23 cellular contexts compared by ENCODE assay signal in the genomic region with DNA sequence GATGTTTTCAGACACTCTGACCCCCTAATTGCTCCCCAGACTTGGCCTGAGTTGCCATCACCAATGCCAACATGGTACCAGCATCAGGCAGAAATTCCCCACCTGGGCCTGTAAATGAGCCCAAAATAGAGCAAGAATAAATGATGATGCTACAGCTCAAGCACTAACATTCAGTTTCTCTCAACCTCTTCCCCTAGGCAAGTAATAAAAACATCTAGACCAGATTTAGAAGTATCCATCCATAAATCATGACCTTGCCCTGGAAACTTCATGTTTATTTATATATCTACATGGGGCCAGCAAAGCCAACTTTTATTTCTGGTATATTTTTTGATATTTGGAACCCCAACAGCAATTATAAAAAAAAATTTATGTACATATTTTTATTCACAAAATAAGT.
"Had no signal": no experiment of that assay in that cellular context is flagged by ENCODE, and none has a peak within 500 bp of the region (broad histone marks: within the 10 kb centered on the region; RNA-seq: fewer than 3 reads in every experiment).

No MANE protein-coding gene starts in this region.

- H3K27ac ChIP-seq: breast epithelium, KMS-11, SJCRH30, WERI-Rb-1 had no signal

- ATAC-seq: activated CD4-positive, alpha-beta T cell treated with anti-CD3 and anti-CD28 coated beads for 36 hours had no signal

- DNase-seq: activated CD4-positive, alpha-beta memory T cell treated with anti-CD3 and anti-CD28 coated beads, Interleukin-2, amount 10 ng/mL, durations not matched to agents 7 days and 5 days; activated CD4-positive, alpha-beta T cell treated with anti-CD3 and anti-CD28 coated beads for 36 hours; activated CD4-positive, alpha-beta T cell treated with anti-CD3 and anti-CD28 coated beads, Interleukin-2, amount 50 U/mL, for 1 hour; activated gamma-delta T cell treated with Interleukin-2 at 50 U/mL for 16 hours; activated naive CD4-positive, alpha-beta T cell treated with anti-CD3 and anti-CD28 coated beads, Interleukin-2, amount 10 ng/mL, durations not matched to agents 7 days and 5 days; activated naive CD8-positive, alpha-beta T cell treated with anti-CD3 and anti-CD28 coated beads for 36 hours; activated T-cell treated with anti-CD3 and anti-CD28 coated beads for 4 hours; activated T-cell treated with anti-CD3 and anti-CD28 coated beads, Interleukin-2, amount 50 U/mL, for 48 hours; MG63; MV-4-11; NCI-H1092 treated with DMSO at 0.1 percent for 48 hours; NCI-H1417 treated with DMSO at 0.1 percent for 48 hours; NCI-H1694; NCI-H2107; NCI-H2171 treated with DMSO at 0.1 percent for 48 hours; NCI-H226; NCI-H82; SJCRH30; SK-N-SH; T-helper 1 cell; WERI-Rb-1 had no signal

- H3K4me1 ChIP-seq: breast epithelium, SJCRH30 had no signal

- H3K9me3 ChIP-seq: breast epithelium, SJCRH30, SK-N-SH had no signal

- H3K4me3 ChIP-seq: breast epithelium, MG63, SJCRH30 had no signal

- H3K27me3 ChIP-seq: breast epithelium, MG63, SJCRH30 had no signal

- H3K36me3 ChIP-seq: breast epithelium, MG63, SJCRH30, WERI-Rb-1 had no signal
